Comparison of ENCODE assay signal across 9 cellular contexts in genomic region chr2:204019572-204020501, GRCh38.
A peak's percentile ranks its signal among the peaks of the same experiment; 100 is the strongest.
DNase-seq lines count a peak whose midpoint lies in the region; ATAC-seq and TF ChIP-seq lines count a peak whose summit lies in the region.
"Had no signal": no experiment of that assay in that cellular context is flagged by ENCODE, and none has a peak within 500 bp of the region (broad histone marks: within the 10 kb centered on the region; RNA-seq: fewer than 3 reads in every experiment).

No MANE protein-coding gene starts in this region.

- POLR2A ChIA-PET in A673 (lab: Charles Lee; ENCODE audit: low non-redundant PET): no interaction called here

- intact Hi-C loops in A673 (cut with micrococcal nuclease; ENCODE audit: unreplicated experiment): loop anchor here (5.0 to 10.0 kb wide), 7 partner anchors 125 to 1905 kb away; partner anchors contain the start of gene NRP2

- BruUV-seq in A673 (replicated peaks; lab: Mats Ljungman, UMichigan): no TSS peak

- TF ChIP-seq CTCF in foreskin keratinocyte (conservative IDR thresholded peaks at IDR 0.05) (no peak), GM10266 (IDR thresholded peaks at IDR 0.05; ENCODE audit: control insufficient read depth, insufficient read depth, low read depth, missing control alignments) (no peak), A673 (conservative IDR thresholded peaks at IDR 0.05; ENCODE audit: low read depth, low read length) (no peak)

- H3K27me3 ChIP-seq in GM23248 (replicated peaks; ENCODE audit: insufficient read depth): peaks cover 13% of the 10 kb centered on the region; the same call in 1 of the 2 replicates
- no peaks in the 10 kb centered on the region for H3K27me3 ChIP-seq in foreskin keratinocyte
- H3K27me3 ChIP-seq in A673 (replicated peaks; ENCODE audit: insufficient read depth, low read depth, low read length, poor library complexity): no peaks in the 10 kb centered on the region
- H3K27me3 ChIP-seq: cardiac muscle cell had no signal

- no peaks in the 10 kb centered on the region for H3K79me2 ChIP-seq in GM23248 (ENCODE audit: insufficient read depth)

- peak; percentile 19 for DNase-seq in DMS53 treated with DMSO at 0.1 percent for 48 hours (lab: John Stamatoyannopoulos, UW; ENCODE audit: unreplicated experiment)
- peak; percentile 69 for DNase-seq in GM23248
- peak; percentile 5 for DNase-seq in T-helper 22 cell (ENCODE audit: low read depth)
- DNase-seq in foreskin keratinocyte: peak; percentile 91 to 97
- no peak for DNase-seq in GM10266 (ENCODE audit: extremely low spot score)
- DNase-seq in substantia nigra (lab: John Stamatoyannopoulos, UW): no peak
- no peak for DNase-seq in NCI-H748 treated with DMSO at 0.1 percent for 48 hours (lab: John Stamatoyannopoulos, UW)
- DNase-seq in A673 (ENCODE audit: low spot score): no peak

- H3K27ac ChIP-seq in GM23248: no peak overlapping the region
- H3K27ac ChIP-seq in foreskin keratinocyte: peak overlapping the region; percentile 26
- no peak overlapping the region for H3K27ac ChIP-seq in substantia nigra (ENCODE audit: low read depth, low read length, poor library complexity, severe bottlenecking)
- H3K27ac ChIP-seq in A673 (ENCODE audit: low read depth, low read length, poor library complexity, severe bottlenecking): no peak overlapping the region
- H3K27ac ChIP-seq: cardiac muscle cell had no signal

- H3K9ac ChIP-seq in GM23248: no peak overlapping the region

- no peaks in the 10 kb centered on the region for H4K20me1 ChIP-seq in GM23248 (ENCODE audit: insufficient read depth)

- H3K4me3 ChIP-seq in GM23248 (no peak overlapping the region), A673 (ENCODE audit: low read depth, low read length, poor library complexity, severe bottlenecking) (no peak overlapping the region)
- H3K4me3 ChIP-seq: cardiac muscle cell had no signal

- H3K9me3 ChIP-seq in GM23248 (ENCODE audit: low read depth): no peaks in the 10 kb centered on the region
- no peaks in the 10 kb centered on the region for H3K9me3 ChIP-seq in A673 (ENCODE audit: low read depth, low read length, poor library complexity, severe bottlenecking)

- no peaks in the 10 kb centered on the region for H3K9me2 ChIP-seq in GM23248 (ENCODE audit: insufficient read depth)

- H3K4me1 ChIP-seq in GM23248 (ENCODE audit: insufficient read depth) (no peaks in the 10 kb centered on the region), foreskin keratinocyte (peaks cover 2% of the 10 kb centered on the region), A673 (ENCODE audit: insufficient read depth, low read length, poor library complexity, severe bottlenecking) (peaks cover 8% of the 10 kb centered on the region)

- H3F3A ChIP-seq in GM23248 (ENCODE audit: insufficient read depth): no peaks in the 10 kb centered on the region; the same call in 1 of the 2 replicates

- no peak overlapping the region for H2AFZ ChIP-seq in GM23248

- CTCF ChIA-PET in A673 (lab: Charles Lee): no interaction called here

- H3K4me2 ChIP-seq in GM23248 (ENCODE audit: unreplicated experiment): no peak overlapping the region

- ATAC-seq in foreskin keratinocyte: peak; percentile 100

- WGBS in GM23248 (ENCODE audit: low coverage in 1 of 2, low lambda C conversion rate in 2 of 2, missing lambda C conversion rate in 2 of 2), 2 experiments: 63 to 66% methylated on average over 6 of the region's 6 CpGs

- in situ Hi-C loops in GM23248 (cut with MboI): no loop called here

- H3K36me3 ChIP-seq in GM23248 (ENCODE audit: low read depth) (no peaks in the 10 kb centered on the region), A673 (ENCODE audit: insufficient read depth, low read length, poor library complexity, severe bottlenecking) (no peaks in the 10 kb centered on the region)
- H3K36me3 ChIP-seq: cardiac muscle cell had no signal

Comparison
In these comparisons a context has a peak if more than half of its experiments do, and no peak if none do; other contexts are left out.
1. DNase-seq: peak in DMS53 treated with DMSO at 0.1 percent for 48 hours (single experiment), GM23248 (single experiment), T-helper 22 cell (single experiment) and foreskin keratinocyte (2 of 2); none in GM10266 (single experiment), substantia nigra (0 of 49), NCI-H748 treated with DMSO at 0.1 percent for 48 hours (single experiment) and A673 (single experiment).